In genomic region chr7:145729701-145730100, GRCh38 we compare ENCODE assay signal across 1 cellular context.
TF ChIP-seq lines count a peak whose summit lies in the region.

No MANE protein-coding gene starts in this region.

TF ChIP-seq in WTC11, 78 proteins besides CTCF, POLR2A, EP300 and RAD21 (continued from another document):
- TF ChIP-seq SMAD4 (CRISPR knock-in tag; IDR thresholded peaks at IDR 0.05) (no peak), HMGXB4 (CRISPR knock-in tag; IDR thresholded peaks at IDR 0.05) (no peak), ZNF138 (CRISPR knock-in tag; conservative IDR thresholded peaks at IDR 0.05) (no peak), ZNF671 (CRISPR knock-in tag; IDR thresholded peaks at IDR 0.05) (no peak), E2F4 (CRISPR knock-in tag; IDR thresholded peaks at IDR 0.05; ENCODE audit: borderline replicate concordance, low read depth) (no peak), ZNF396 (CRISPR knock-in tag; IDR thresholded peaks at IDR 0.05; ENCODE audit: borderline replicate concordance) (no peak)
TF ChIP-seq in WTC11: peak in this region for 0.
